22 cellular contexts compared by ENCODE assay signal in genomic region chr9:137042751-137043727, GRCh38. TPM values are rescaled to one million over a fixed set of nuclear protein-coding genes. Genes with fewer than 3 reads are reported as not detected.
DNase-seq lines count a peak whose midpoint lies in the region; ATAC-seq and TF ChIP-seq lines count a peak whose summit lies in the region.
"Had no signal": no experiment of that assay in that cellular context is flagged by ENCODE, and none has a peak within 500 bp of the region (broad histone marks: within the 10 kb centered on the region; RNA-seq: fewer than 3 reads in every experiment).

No MANE protein-coding gene starts in this region.

- ATAC-seq in left ventricle myocardium superior (peak; percentile 39), GM21381 (IDR thresholded peaks at IDR 0.05; ENCODE audit: unreplicated experiment) (no peak)
- ATAC-seq: activated T-cell treated with anti-CD3 and anti-CD28 coated beads, Interleukin-2, amount 50 U/mL, for 4 hours had no signal

- peak overlapping the region; percentile 95 to 100 (median 99) for H3K4me2 ChIP-seq in BLaER1 treated with 17β-estradiol and CSF1 and Interleukin-3, amounts not matched to agents 10 nM and 100 nM

- peaks cover 2% of the 10 kb centered on the region for H3K36me3 Mint-ChIP-seq in progenitor cell of endocrine pancreas (ENCODE audit: insufficient read depth)
- H3K36me3 Mint-ChIP-seq: activated naive CD8-positive, alpha-beta T cell treated with anti-CD3 and anti-CD28 coated beads, Interleukin-2, amount 10 ng/mL, durations not matched to agents 7 days and 5 days had no signal

- no peaks in the 10 kb centered on the region for H3K9me3 Mint-ChIP-seq in progenitor cell of endocrine pancreas (ENCODE audit: low read depth)
- H3K9me3 Mint-ChIP-seq: activated naive CD8-positive, alpha-beta T cell treated with anti-CD3 and anti-CD28 coated beads, Interleukin-2, amount 10 ng/mL, durations not matched to agents 7 days and 5 days; activated T-cell treated with anti-CD3 and anti-CD28 coated beads, Interleukin-2, amount 50 U/mL, for 4 hours; endodermal cell had no signal

- H3K4me3 ChIP-seq in BLaER1 treated with 17β-estradiol and CSF1 and Interleukin-3, amounts not matched to agents 10 nM and 100 nM, result peak overlapping the region in 7 of 10 experiments; percentile 72 to 85 (median 82); a peak in 12 of 20 replicates
- H3K4me3 ChIP-seq in rectal smooth muscle tissue (ENCODE audit: low read length), result no peak overlapping the region
- no peak overlapping the region for H3K4me3 ChIP-seq in MG63

- no peak for TF ChIP-seq CTCF in progenitor cell of endocrine pancreas (IDR thresholded peaks at IDR 0.05; ENCODE audit: unreplicated experiment)

- H3K27me3 Mint-ChIP-seq in progenitor cell of endocrine pancreas, result peaks cover 10% of the 10 kb centered on the region

- H3K4me1 Mint-ChIP-seq in progenitor cell of endocrine pancreas (ENCODE audit: low read depth), result peaks cover 2% of the 10 kb centered on the region
- H3K4me1 Mint-ChIP-seq: endodermal cell had no signal

- H3K4me3 Mint-ChIP-seq in progenitor cell of endocrine pancreas (ENCODE audit: low read depth), result no peak overlapping the region
- H3K4me3 Mint-ChIP-seq: activated naive CD8-positive, alpha-beta T cell treated with anti-CD3 and anti-CD28 coated beads, Interleukin-2, amount 10 ng/mL, durations not matched to agents 7 days and 5 days; activated T-cell treated with anti-CD3 and anti-CD28 coated beads, Interleukin-2, amount 50 U/mL, for 4 hours; endodermal cell had no signal

- H3K9me3 ChIP-seq in BLaER1 treated with 17β-estradiol and CSF1 and Interleukin-3, amounts not matched to agents 10 nM and 100 nM (replicated peaks in 1 of 11), result no peaks in the 10 kb centered on the region
- no peaks in the 10 kb centered on the region for H3K9me3 ChIP-seq in MG63
- H3K9me3 ChIP-seq: Caco-2 had no signal

- DNase-seq in left ventricle myocardium superior (peak; percentile 65), MG63 (no peak), progenitor cell of endocrine pancreas (ENCODE audit: low spot score, unreplicated experiment) (no peak)
- no peak for DNase-seq in activated CD4-positive, CD25-positive, alpha-beta regulatory T cell treated with anti-CD3 and anti-CD28 coated beads, Interleukin-2, amount 50 U/mL, for 72 hours
- DNase-seq: activated CD4-positive, alpha-beta T cell treated with anti-CD3 and anti-CD28 coated beads, Interleukin-2, amount 50 U/mL, for 1 hour; activated naive CD8-positive, alpha-beta T cell treated with anti-CD3 and anti-CD28 coated beads, Interleukin-2, amount 10 ng/mL, durations not matched to agents 7 days and 5 days; activated T-cell treated with anti-CD3 and anti-CD28 coated beads, Interleukin-2, amount 50 U/mL, for 4 hours; Caco-2; caudate nucleus; endodermal cell; H7; IMR-90; NCI-H1105; SHP77; stimulated activated naive CD4-positive, alpha-beta T cell treated with Interleukin-2 at 50 U/mL for 16 hours had no signal

- peak overlapping the region in 3 of 11 experiments; percentile 18 to 70 (median 37); a peak in 1 of 22 replicates for H3K27ac ChIP-seq in BLaER1 treated with 17β-estradiol and CSF1 and Interleukin-3, amounts not matched to agents 10 nM and 100 nM
- H3K27ac ChIP-seq in angular gyrus (ENCODE audit: low read depth, low read length) (peak overlapping the region; percentile 13), rectal smooth muscle tissue (ENCODE audit: low read depth, low read length) (peak overlapping the region; percentile 30)

- H3K9ac ChIP-seq in BLaER1 treated with 17β-estradiol and CSF1 and Interleukin-3, amounts not matched to agents 10 nM and 100 nM, result peak overlapping the region in 10 of 11 experiments; percentile 8 to 84 (median 72); a peak in 19 of 22 replicates
- H3K9ac ChIP-seq in rectal smooth muscle tissue (ENCODE audit: low read length), result no peak overlapping the region

- H4K20me1 ChIP-seq in BLaER1 treated with 17β-estradiol and CSF1 and Interleukin-3, amounts not matched to agents 10 nM and 100 nM, result peaks cover 43 to 88% (median 76%) of the 10 kb centered on the region in 11 experiments

- H3K36me3 ChIP-seq in BLaER1 treated with 17β-estradiol and CSF1 and Interleukin-3, amounts not matched to agents 10 nM and 100 nM, result peaks cover 21 to 33% (median 27%) of the 10 kb centered on the region in 11 experiments
- H3K36me3 ChIP-seq in rectal smooth muscle tissue (ENCODE audit: control insufficient read depth, insufficient read depth, low read length) (no peaks in the 10 kb centered on the region), MG63 (peaks cover 18% of the 10 kb centered on the region)

- intact Hi-C loops in left ventricle myocardium superior (cut with micrococcal nuclease), result no loop called here

- peaks cover 54 to 83% (median 70%) of the 10 kb centered on the region in 10 experiments for H3K4me1 ChIP-seq in BLaER1 treated with 17β-estradiol and CSF1 and Interleukin-3, amounts not matched to agents 10 nM and 100 nM
- peaks cover 15% of the 10 kb centered on the region for H3K4me1 ChIP-seq in rectal smooth muscle tissue (ENCODE audit: control insufficient read depth, insufficient read depth, low read length)

- peaks cover 13 to 39% (median 32%) of the 10 kb centered on the region in 11 experiments for H3K27me3 ChIP-seq in BLaER1 treated with 17β-estradiol and CSF1 and Interleukin-3, amounts not matched to agents 10 nM and 100 nM
- peaks cover 14% of the 10 kb centered on the region for H3K27me3 ChIP-seq in rectal smooth muscle tissue (ENCODE audit: control insufficient read depth, insufficient read depth, low read length)
- H3K27me3 ChIP-seq in MG63, result no peaks in the 10 kb centered on the region

- no peak overlapping the region for H3K27ac Mint-ChIP-seq in progenitor cell of endocrine pancreas
- H3K27ac Mint-ChIP-seq: activated naive CD8-positive, alpha-beta T cell treated with anti-CD3 and anti-CD28 coated beads, Interleukin-2, amount 10 ng/mL, durations not matched to agents 7 days and 5 days; endodermal cell had no signal

RNA-seq across cellular contexts. Expression of gene NPDC1, which starts 2.9 kb away (rescaled TPM):
- total RNA-seq in left ventricle myocardium superior (59.0 TPM), progenitor cell of endocrine pancreas (62.0 and 73.2 TPM in 2 replicates)
- total RNA-seq in MG63 (2014; rRNA removed; shearing (Covaris generic); ENCODE audit: low replicate concordance), result 86.9 and 253 TPM in 2 replicates

RNA-seq across cellular contexts. Expression of gene ENTPD2, which starts 10.8 kb away (rescaled TPM):
- 2.1 TPM for total RNA-seq in left ventricle myocardium superior
- not detected in 2 replicates for total RNA-seq in MG63 (2014; rRNA removed; shearing (Covaris generic); ENCODE audit: low replicate concordance)
- 0.19 and 0.51 TPM in 2 replicates for total RNA-seq in progenitor cell of endocrine pancreas
- total RNA-seq: activated naive CD8-positive, alpha-beta T cell treated with anti-CD3 and anti-CD28 coated beads, Interleukin-2, amount 10 ng/mL, durations not matched to agents 7 days and 5 days; G401; H7; IMR-90; mononuclear cell had no signal

RNA-seq across cellular contexts. Expression of gene FUT7, which starts 11.2 kb away (rescaled TPM):
- total RNA-seq in left ventricle myocardium superior (0.17 TPM), progenitor cell of endocrine pancreas (not detected in 2 replicates)
- not detected in 2 replicates for total RNA-seq in MG63 (2014; rRNA removed; shearing (Covaris generic); ENCODE audit: low replicate concordance)
- total RNA-seq: Caco-2, endodermal cell, frontal cortex, G401, H7, IMR-90 had no signal

RNA-seq across cellular contexts. Expression of gene ABCA2, which starts 15.0 kb away (rescaled TPM):
- 33.8 TPM for total RNA-seq in left ventricle myocardium superior
- 10.9 and 11.7 TPM in 2 replicates for total RNA-seq in MG63 (2014; rRNA removed; shearing (Covaris generic); ENCODE audit: low replicate concordance)
- 26.4 and 30.1 TPM in 2 replicates for total RNA-seq in progenitor cell of endocrine pancreas

RNA-seq across cellular contexts. Expression of gene SAPCD2, which starts 27.3 kb away (rescaled TPM):
- total RNA-seq in left ventricle myocardium superior (0.12 TPM), progenitor cell of endocrine pancreas (15.1 and 15.3 TPM in 2 replicates)
- 20.8 and 32.5 TPM in 2 replicates for total RNA-seq in MG63 (2014; rRNA removed; shearing (Covaris generic); ENCODE audit: low replicate concordance)

Comparison
In these comparisons a context has a peak if more than half of its experiments do, and no peak if none do; other contexts are left out.
1. H3K4me3 ChIP-seq: peak in BLaER1 treated with 17β-estradiol and CSF1 and Interleukin-3, amounts not matched to agents 10 nM and 100 nM (7 of 10); none in rectal smooth muscle tissue (single experiment) and MG63 (single experiment).